In the genomic region with DNA sequence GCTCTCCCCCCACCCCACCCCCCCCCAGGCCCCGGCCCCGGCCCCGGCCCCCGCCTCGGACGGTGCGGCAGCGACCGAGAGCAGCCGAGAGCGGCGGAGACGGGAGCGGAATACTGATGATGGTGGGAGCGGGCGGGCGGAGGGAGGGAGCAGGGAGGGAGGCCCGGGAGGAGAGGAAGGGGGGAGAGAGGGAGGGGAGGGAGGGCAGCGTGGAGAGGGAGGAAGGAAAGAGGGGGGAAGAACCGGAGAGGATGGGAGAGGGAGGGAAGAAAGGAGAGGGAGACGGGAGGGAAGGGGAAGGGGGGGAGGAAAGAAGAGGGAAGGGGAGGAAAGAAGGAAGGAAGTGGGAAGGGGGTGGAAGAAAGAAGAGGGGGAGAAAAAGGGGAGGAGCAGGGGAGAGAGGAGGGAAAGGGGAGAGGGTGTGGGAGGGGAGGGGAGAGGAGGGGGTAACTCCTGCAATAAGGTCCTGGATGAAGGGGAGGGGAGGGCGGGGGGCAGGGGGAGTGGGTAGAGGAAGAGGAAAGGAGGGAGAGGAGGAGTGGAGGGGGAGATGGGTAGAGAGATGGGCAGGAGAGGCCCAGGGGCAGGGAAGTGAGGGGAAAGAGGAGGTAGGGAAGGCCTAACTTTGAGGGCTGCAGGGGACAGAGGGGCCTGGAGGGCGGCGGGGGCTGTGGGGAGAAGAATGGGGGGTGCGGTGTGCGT, we compare ENCODE assay signal across 11 cellular contexts. TPM values are rescaled to one million over a fixed set of nuclear protein-coding genes. Genes with fewer than 3 reads are reported as not detected.
DNase-seq lines count a peak whose midpoint lies in the region; ATAC-seq and TF ChIP-seq lines count a peak whose summit lies in the region.
"Had no signal": no experiment of that assay in that cellular context is flagged by ENCODE, and none has a peak within 500 bp of the region (broad histone marks: within the 10 kb centered on the region; RNA-seq: fewer than 3 reads in every experiment).

A gene with protein sequence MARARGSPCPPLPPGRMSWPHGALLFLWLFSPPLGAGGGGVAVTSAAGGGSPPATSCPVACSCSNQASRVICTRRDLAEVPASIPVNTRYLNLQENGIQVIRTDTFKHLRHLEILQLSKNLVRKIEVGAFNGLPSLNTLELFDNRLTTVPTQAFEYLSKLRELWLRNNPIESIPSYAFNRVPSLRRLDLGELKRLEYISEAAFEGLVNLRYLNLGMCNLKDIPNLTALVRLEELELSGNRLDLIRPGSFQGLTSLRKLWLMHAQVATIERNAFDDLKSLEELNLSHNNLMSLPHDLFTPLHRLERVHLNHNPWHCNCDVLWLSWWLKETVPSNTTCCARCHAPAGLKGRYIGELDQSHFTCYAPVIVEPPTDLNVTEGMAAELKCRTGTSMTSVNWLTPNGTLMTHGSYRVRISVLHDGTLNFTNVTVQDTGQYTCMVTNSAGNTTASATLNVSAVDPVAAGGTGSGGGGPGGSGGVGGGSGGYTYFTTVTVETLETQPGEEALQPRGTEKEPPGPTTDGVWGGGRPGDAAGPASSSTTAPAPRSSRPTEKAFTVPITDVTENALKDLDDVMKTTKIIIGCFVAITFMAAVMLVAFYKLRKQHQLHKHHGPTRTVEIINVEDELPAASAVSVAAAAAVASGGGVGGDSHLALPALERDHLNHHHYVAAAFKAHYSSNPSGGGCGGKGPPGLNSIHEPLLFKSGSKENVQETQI (minus strand): TSS at position 115 of the 702 bp plus-strand sequence. CDS start 19,597 bp downstream, outside the sequence.

- CTCF ChIA-PET in HEK293T (lab: Yijun Ruan, JAX), result interaction anchor here (0.6 kb wide), 1 partner anchor 12 kb away, joined by 3 read pairs; no protein-coding TSS in a partner anchor

- DNase-seq in 8988T (peak; percentile 11), HEK293T (ENCODE audit: extremely low spot score) (peak; percentile 66), cerebellar cortex (ENCODE audit: low spot score) (peak; percentile 54), midbrain (lab: John Stamatoyannopoulos, UW) (peak; percentile 61), omental fat pad (ENCODE audit: low spot score) (no peak)
- DNase-seq: central memory CD4-positive, alpha-beta T cell; NCI-H446 had no signal

- TF ChIP-seq CTCF in omental fat pad (IDR thresholded peaks at IDR 0.05), result no peak

- POLR2A ChIA-PET in HEK293T (lab: Yijun Ruan, JAX), result no interaction called here

- ATAC-seq in GM21619 (IDR thresholded peaks at IDR 0.05; ENCODE audit: unreplicated experiment) (no peak), HG03469 (IDR thresholded peaks at IDR 0.05; ENCODE audit: unreplicated experiment) (no peak), HG02973 (IDR thresholded peaks at IDR 0.05; ENCODE audit: unreplicated experiment) (no peak), omental fat pad (ENCODE audit: low FRiP score) (no peak)

TF ChIP-seq in HEK293T, 16 proteins besides CTCF, POLR2A, EP300 and RAD21:
- TF ChIP-seq CTBP1 (IDR thresholded peaks at IDR 0.05; ENCODE audit: borderline replicate concordance) (no peak), FOXK2 (IDR thresholded peaks at IDR 0.05) (no peak), BHLHE40 (IDR thresholded peaks at IDR 0.05; ENCODE audit: borderline replicate concordance) (no peak), L3MBTL2 (conservative IDR thresholded peaks at IDR 0.05) (no peak), ARNT (IDR thresholded peaks at IDR 0.05) (no peak), SP1 (IDR thresholded peaks at IDR 0.05) (no peak), SUZ12 (IDR thresholded peaks at IDR 0.05) (no peak), LEF1 (IDR thresholded peaks at IDR 0.05; ENCODE audit: borderline replicate concordance) (no peak), NFRKB (IDR thresholded peaks at IDR 0.05) (no peak), ELF4 (IDR thresholded peaks at IDR 0.05) (no peak), HDGF (IDR thresholded peaks at IDR 0.05; ENCODE audit: borderline replicate concordance) (no peak), TARDBP (IDR thresholded peaks at IDR 0.05) (no peak), FOXM1 (IDR thresholded peaks at IDR 0.05; ENCODE audit: borderline replicate concordance) (no peak), ZNF384 (IDR thresholded peaks at IDR 0.05) (no peak)
- TF ChIP-seq, protein P1, sequence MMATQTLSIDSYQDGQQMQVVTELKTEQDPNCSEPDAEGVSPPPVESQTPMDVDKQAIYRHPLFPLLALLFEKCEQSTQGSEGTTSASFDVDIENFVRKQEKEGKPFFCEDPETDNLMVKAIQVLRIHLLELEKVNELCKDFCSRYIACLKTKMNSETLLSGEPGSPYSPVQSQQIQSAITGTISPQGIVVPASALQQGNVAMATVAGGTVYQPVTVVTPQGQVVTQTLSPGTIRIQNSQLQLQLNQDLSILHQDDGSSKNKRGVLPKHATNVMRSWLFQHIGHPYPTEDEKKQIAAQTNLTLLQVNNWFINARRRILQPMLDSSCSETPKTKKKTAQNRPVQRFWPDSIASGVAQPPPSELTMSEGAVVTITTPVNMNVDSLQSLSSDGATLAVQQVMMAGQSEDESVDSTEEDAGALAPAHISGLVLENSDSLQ (IDR thresholded peaks at IDR 0.05), result no peak

RNA-seq across cellular contexts. Expression of the gene that starts here (rescaled TPM):
- total RNA-seq in omental fat pad, result 1 to 10 TPM in 3 of 4 donors, under 1 TPM in 1; 0.84 to 1.6 (median 1.4) TPM
- total RNA-seq: glomerular endothelial cell had no signal
